ENCODE assay signal across 28 cellular contexts in genomic region chr12:78739653-78740052, GRCh38.
"Had no signal": no experiment of that assay in that cellular context is flagged by ENCODE, and none has a peak within 500 bp of the region (broad histone marks: within the 10 kb centered on the region; RNA-seq: fewer than 3 reads in every experiment).

No MANE protein-coding gene starts in this region.

- H3K27me3 ChIP-seq: stomach, suprapubic skin, testis, thyroid gland, tibial artery, tibial nerve, transverse colon, upper lobe of left lung, upper lobe of right lung, uterus, vagina had no signal

- H3K9me3 ChIP-seq: stomach, suprapubic skin, testis, thoracic aorta, thyroid gland, tibial artery, tibial nerve, transverse colon, upper lobe of left lung, upper lobe of right lung, uterus, vagina had no signal

- H3K27me3 Mint-ChIP-seq: stimulated activated memory B cell treated with anti-CD40 and anti-IgM and Interleukin-4, amounts not matched to agents 10 μg/mL and 1 μg/mL and 100 μg/mL, for 72 hours; stimulated activated naive B cell treated with anti-CD40 and anti-IgM and Interleukin-4, amounts not matched to agents 10 μg/mL and 1 μg/mL and 100 μg/mL, for 72 hours; stimulated activated naive CD8-positive, alpha-beta T cell treated with anti-CD3 and anti-CD28 coated beads, Interleukin-15, amount 100 ng/mL, for 72 hours; stimulated activated naive CD8-positive, alpha-beta T cell treated with anti-CD3 and anti-CD28 coated beads, Interleukin-15, Interleukin-2, amounts not matched to agents 100 ng/mL and 50 ng/mL, for 24 hours; type B pancreatic cell had no signal

- H3K4me3 ChIP-seq: stomach, suprapubic skin, testis, thoracic aorta, thyroid gland, tibial artery, tibial nerve, transverse colon, upper lobe of left lung, upper lobe of right lung, uterus, vagina had no signal

- H3K27ac ChIP-seq: stomach, suprapubic skin, testis, thoracic aorta, thyroid gland, tibial artery, tibial nerve, transverse colon, upper lobe of left lung, upper lobe of right lung, uterus, vagina had no signal

- ATAC-seq: stimulated activated effector memory CD8-positive, alpha-beta T cell treated with anti-CD3 and anti-CD28 coated beads, Interleukin-12 subunit alpha, Interleukin-12 subunit beta, amount 100 ng/mL, for 72 hours; stimulated activated memory B cell treated with anti-CD40 and anti-IgM and Interleukin-4, amounts not matched to agents 10 μg/mL and 1 μg/mL and 100 μg/mL, for 72 hours; stimulated activated naive B cell treated with anti-CD40 and anti-IgM and Interleukin-4, amounts not matched to agents 10 μg/mL and 1 μg/mL and 100 μg/mL, for 72 hours; stimulated activated naive CD8-positive, alpha-beta T cell treated with anti-CD3 and anti-CD28 coated beads, Interleukin-15, amount 100 ng/mL, for 72 hours; stimulated activated naive CD8-positive, alpha-beta T cell treated with anti-CD3 and anti-CD28 coated beads, Interleukin-15, Interleukin-2, amounts not matched to agents 100 U/mL and 50 U/mL, for 24 hours; upper lobe of right lung had no signal

- H3K36me3 ChIP-seq: stomach, suprapubic skin, thoracic aorta, thyroid gland, tibial artery, tibial nerve, transverse colon, upper lobe of left lung, upper lobe of right lung, uterus, vagina had no signal

- H3K4me1 ChIP-seq: stomach, suprapubic skin, testis, thyroid gland, tibial artery, tibial nerve, transverse colon, upper lobe of left lung, upper lobe of right lung, uterus, vagina had no signal

- H3K27ac Mint-ChIP-seq: stimulated activated effector memory CD8-positive, alpha-beta T cell treated with anti-CD3 and anti-CD28 coated beads, Interleukin-12 subunit alpha, Interleukin-12 subunit beta, amount 100 ng/mL, for 72 hours; stimulated activated memory B cell treated with anti-CD40 and anti-IgM and Interleukin-4, amounts not matched to agents 10 μg/mL and 1 μg/mL and 100 μg/mL, for 72 hours; stimulated activated naive B cell treated with anti-CD40 and anti-IgM and Interleukin-4, amounts not matched to agents 10 μg/mL and 1 μg/mL and 100 μg/mL, for 72 hours; stimulated activated naive CD8-positive, alpha-beta T cell treated with anti-CD3 and anti-CD28 coated beads, Interleukin-15, amount 100 ng/mL, for 72 hours; stimulated activated naive CD8-positive, alpha-beta T cell treated with anti-CD3 and anti-CD28 coated beads, Interleukin-15, Interleukin-2, amounts not matched to agents 100 ng/mL and 50 ng/mL, for 24 hours; type B pancreatic cell had no signal

- H3K4me3 Mint-ChIP-seq: stimulated activated effector memory CD8-positive, alpha-beta T cell treated with anti-CD3 and anti-CD28 coated beads, Interleukin-12 subunit alpha, Interleukin-12 subunit beta, amount 100 ng/mL, for 72 hours; stimulated activated memory B cell treated with anti-CD40 and anti-IgM and Interleukin-4, amounts not matched to agents 10 μg/mL and 1 μg/mL and 100 μg/mL, for 72 hours; stimulated activated naive B cell treated with anti-CD40 and anti-IgM and Interleukin-4, amounts not matched to agents 10 μg/mL and 1 μg/mL and 100 μg/mL, for 72 hours; stimulated activated naive CD8-positive, alpha-beta T cell treated with anti-CD3 and anti-CD28 coated beads, Interleukin-15, amount 100 ng/mL, for 72 hours; stimulated activated naive CD8-positive, alpha-beta T cell treated with anti-CD3 and anti-CD28 coated beads, Interleukin-15, Interleukin-2, amounts not matched to agents 100 ng/mL and 50 ng/mL, for 24 hours; type B pancreatic cell had no signal

- H3K9me3 Mint-ChIP-seq: stimulated activated memory B cell treated with anti-CD40 and anti-IgM and Interleukin-4, amounts not matched to agents 10 μg/mL and 1 μg/mL and 100 μg/mL, for 72 hours; stimulated activated naive B cell treated with anti-CD40 and anti-IgM and Interleukin-4, amounts not matched to agents 10 μg/mL and 1 μg/mL and 100 μg/mL, for 72 hours had no signal

- H3K4me1 Mint-ChIP-seq: stimulated activated effector memory CD8-positive, alpha-beta T cell treated with anti-CD3 and anti-CD28 coated beads, Interleukin-12 subunit alpha, Interleukin-12 subunit beta, amount 100 ng/mL, for 72 hours; stimulated activated memory B cell treated with anti-CD40 and anti-IgM and Interleukin-4, amounts not matched to agents 10 μg/mL and 1 μg/mL and 100 μg/mL, for 72 hours; stimulated activated naive B cell treated with anti-CD40 and anti-IgM and Interleukin-4, amounts not matched to agents 10 μg/mL and 1 μg/mL and 100 μg/mL, for 72 hours; stimulated activated naive CD8-positive, alpha-beta T cell treated with anti-CD3 and anti-CD28 coated beads, Interleukin-15, amount 100 ng/mL, for 72 hours had no signal

- H3K36me3 Mint-ChIP-seq: stimulated activated effector memory CD8-positive, alpha-beta T cell treated with anti-CD3 and anti-CD28 coated beads, Interleukin-12 subunit alpha, Interleukin-12 subunit beta, amount 100 ng/mL, for 72 hours; stimulated activated memory B cell treated with anti-CD40 and anti-IgM and Interleukin-4, amounts not matched to agents 10 μg/mL and 1 μg/mL and 100 μg/mL, for 72 hours; stimulated activated naive B cell treated with anti-CD40 and anti-IgM and Interleukin-4, amounts not matched to agents 10 μg/mL and 1 μg/mL and 100 μg/mL, for 72 hours; type B pancreatic cell had no signal

- DNase-seq: stimulated activated CD4-positive, alpha-beta T cell treated with anti-CD3 and anti-CD28 coated beads, Interleukin-2, amount 100 ng/mL, for 48 hours; stimulated activated CD4-positive, alpha-beta T cell treated with anti-CD3 and anti-CD28 coated beads, Interleukin-4, amount 100 ng/mL, for 1 hour; stimulated activated CD4-positive, alpha-beta T cell treated with anti-CD3 and anti-CD28 coated beads, Interleukin-4, amount 100 ng/mL, for 24 hours; stimulated activated CD4-positive, alpha-beta T cell treated with anti-CD3 and anti-CD28 coated beads, Interleukin-4, amount 100 ng/mL, for 4 hours; stimulated activated CD8-positive, alpha-beta memory T cell treated with anti-CD3 and anti-CD28 coated beads, Interleukin-4, amount 100 ng/mL, for 48 hours; stimulated activated naive B cell treated with anti-CD40 and anti-IgM and Interleukin-4, amounts not matched to agents 10 μg/mL and 1 μg/mL and 100 μg/mL, for 72 hours; stimulated activated naive CD4-positive, alpha-beta T cell; stimulated activated naive CD4-positive, alpha-beta T cell treated with Interleukin-2 at 50 U/mL for 16 hours; stimulated activated naive CD8-positive, alpha-beta T cell treated with anti-CD3 and anti-CD28 coated beads, Interleukin-15, amount 100 ng/mL, for 72 hours; stimulated activated naive CD8-positive, alpha-beta T cell treated with anti-CD3 and anti-CD28 coated beads, Interleukin-15, Interleukin-2, amounts not matched to agents 100 U/mL and 50 U/mL, for 24 hours; stomach; substantia nigra; testis; thyroid gland; tibial artery; transverse colon; trophoblast cell; upper lobe of left lung; upper lobe of right lung; uterus had no signal
